ENCODE assay signal across 8 cellular contexts in the genomic region with DNA sequence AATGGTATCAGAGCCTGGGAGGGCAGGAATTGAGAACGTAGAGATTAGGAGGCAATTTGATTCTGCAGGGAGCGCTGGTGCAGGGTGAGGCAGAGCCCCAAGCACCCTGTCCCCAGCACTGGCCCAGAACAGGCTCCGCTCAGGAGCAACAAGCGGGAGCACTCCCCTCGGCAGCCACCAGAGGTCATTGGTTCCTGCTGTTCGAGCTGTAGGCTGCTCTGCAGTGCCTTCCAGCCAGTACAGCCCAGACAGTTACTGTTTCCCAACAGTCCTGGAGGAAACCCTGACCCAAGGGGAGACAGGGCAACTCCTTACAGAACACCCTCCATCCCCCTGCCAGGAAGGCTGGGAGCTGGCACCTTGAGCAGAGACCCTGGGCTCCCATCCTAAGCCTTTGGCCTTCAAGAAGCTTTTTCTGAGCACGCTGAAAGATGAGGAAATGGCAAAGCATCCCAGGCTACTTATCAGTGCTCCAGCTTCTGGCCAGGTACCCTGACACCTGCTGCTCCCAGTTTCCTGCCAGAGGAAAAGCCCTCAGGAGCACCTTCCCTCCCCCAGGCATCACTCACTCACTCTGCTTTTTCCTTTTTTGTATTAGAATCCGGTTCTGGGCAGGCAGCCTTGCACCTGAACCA.
A peak's percentile ranks its signal among the peaks of the same experiment; 100 is the strongest.
DNase-seq lines count a peak whose midpoint lies in the region; ATAC-seq, FAIRE-seq and TF ChIP-seq lines count a peak whose summit lies in the region.

No MANE protein-coding gene starts in this region.

- TF ChIP-seq POLR2A in right lobe of liver (IDR thresholded peaks at IDR 0.05), result no peak

- FAIRE-seq in GM18507 (lab: Jason Lieb, UNC), result peak; percentile 26

- H3K4me3 ChIP-seq in A673 (ENCODE audit: low read depth, low read length, poor library complexity, severe bottlenecking) (no peak overlapping the region), right lobe of liver (no peak overlapping the region)

- H3K36me3 ChIP-seq in A673 (ENCODE audit: insufficient read depth, low read length, poor library complexity, severe bottlenecking) (peaks cover 13% of the 10 kb centered on the region), right lobe of liver (no peaks in the 10 kb centered on the region)

- intact Hi-C loops in A673 (cut with micrococcal nuclease; ENCODE audit: unreplicated experiment), result loop anchor here (1.0 to 10.0 kb wide), 6 partner anchors 40 to 500 kb away; a partner anchor contains a TSS
- intact Hi-C loops in right lobe of liver (cut with DNase I), result loop anchor here in 1 of 2 donors (10.0 kb wide), 1 partner anchor 392 kb away; no protein-coding TSS in a partner anchor

- CTCF ChIA-PET in A673 (lab: Charles Lee), result interaction anchor here (0.6 to 1.0 kb wide), 4 partner anchors 10 to 1139 kb away, joined by 3 to 5 read pairs (median 3); no protein-coding TSS in a partner anchor

- no peak overlapping the region for H3K27ac Mint-ChIP-seq in chondrocyte (ENCODE audit: unreplicated experiment)

- H3K27me3 ChIP-seq in A673 (replicated peaks; ENCODE audit: insufficient read depth, low read depth, low read length, poor library complexity) (no peaks in the 10 kb centered on the region), right lobe of liver (no peaks in the 10 kb centered on the region)

- peak overlapping the region; percentile 7 for H3K27ac ChIP-seq in A673 (ENCODE audit: low read depth, low read length, poor library complexity, severe bottlenecking)
- peak overlapping the region in 1 of 3 donors; percentile 18 for H3K27ac ChIP-seq in right lobe of liver

- ATAC-seq in HG03139 (IDR thresholded peaks at IDR 0.05; ENCODE audit: unreplicated experiment) (peak; percentile 82), right lobe of liver (peak; percentile 88 to 94 (median 89))

- H3K9me3 ChIP-seq in A673 (ENCODE audit: low read depth, low read length, poor library complexity, severe bottlenecking) (no peaks in the 10 kb centered on the region), right lobe of liver (no peaks in the 10 kb centered on the region)

- DNase-seq in A673 (ENCODE audit: low spot score) (peak; percentile 86), GM18507 (ENCODE audit: extremely low spot score, insufficient read length, low read depth) (peak; percentile 58), NCI-H2227 treated with DMSO at 0.1 percent for 48 hours (lab: John Stamatoyannopoulos, UW) (peak; percentile 87), chondrocyte (ENCODE audit: low spot score) (no peak), right lobe of liver (peak; percentile 81 to 83 (median 82))
- peak; percentile 46 to 64 for DNase-seq in activated CD4-positive, alpha-beta T cell treated with anti-CD3 and anti-CD28 coated beads for 24 hours (ENCODE audit: low read depth in 2 of 2)
- DNase-seq in stimulated activated CD4-positive, alpha-beta T cell treated with anti-CD3 and anti-CD28 coated beads, TNF-alpha, amount 100 ng/mL, for 4 hours (ENCODE audit: low read depth in 3 of 3), result peak; percentile 30 to 38 (median 34)

- no TSS peak for BruUV-seq in A673 (replicated peaks; lab: Mats Ljungman, UMichigan)

- POLR2A ChIA-PET in A673 (lab: Charles Lee; ENCODE audit: low non-redundant PET), result no interaction called here

- H3K9me3 Mint-ChIP-seq in chondrocyte (ENCODE audit: low read depth), result no peaks in the 10 kb centered on the region

- H3K4me3 Mint-ChIP-seq in chondrocyte (ENCODE audit: unreplicated experiment), result no peak overlapping the region

- TF ChIP-seq CTCF in A673 (conservative IDR thresholded peaks at IDR 0.05; ENCODE audit: low read depth, low read length), result peak; percentile 90
- peak; percentile 90 for TF ChIP-seq CTCF in chondrocyte (IDR thresholded peaks at IDR 0.05)
- peak; percentile 86 to 92 (median 90) for TF ChIP-seq CTCF in right lobe of liver (IDR thresholded peaks at IDR 0.05)

- peaks cover 22% of the 10 kb centered on the region for H3K4me1 Mint-ChIP-seq in chondrocyte (ENCODE audit: low read depth)

- no peaks in the 10 kb centered on the region for H3K27me3 Mint-ChIP-seq in chondrocyte (ENCODE audit: low read depth)

- H3K4me1 ChIP-seq in A673 (ENCODE audit: insufficient read depth, low read length, poor library complexity, severe bottlenecking), result peaks cover 82% of the 10 kb centered on the region
- H3K4me1 ChIP-seq in right lobe of liver, result peaks cover 0 to 45% (median 20%) of the 10 kb centered on the region in 4 donors

- peaks cover 4% of the 10 kb centered on the region for H3K36me3 Mint-ChIP-seq in chondrocyte (ENCODE audit: low read depth)

- WGBS in right lobe of liver (ENCODE audit: insufficient coverage, low coverage, low lambda C conversion rate, missing lambda C conversion rate), result 14% methylated on average over 3 of the region's 8 CpGs
